In genomic region chr16:77132051-77132618, GRCh38 we compare ENCODE assay signal across 35 cellular contexts. TPM values are rescaled to one million over a fixed set of nuclear protein-coding genes. Genes with fewer than 3 reads are reported as not detected.
DNase-seq lines count a peak whose midpoint lies in the region; ATAC-seq, FAIRE-seq and TF ChIP-seq lines count a peak whose summit lies in the region.
"Had no signal": no experiment of that assay in that cellular context is flagged by ENCODE, and none has a peak within 500 bp of the region (broad histone marks: within the 10 kb centered on the region; RNA-seq: fewer than 3 reads in every experiment).

No MANE protein-coding gene starts in this region.

- H3K9me3 ChIP-seq in HepG2 (ENCODE audit: low read length): no peaks in the 10 kb centered on the region
- H3K9me3 ChIP-seq in right lobe of liver: peaks cover 0 to 3% (median 0%) of the 10 kb centered on the region in 4 donors
- no peaks in the 10 kb centered on the region for H3K9me3 ChIP-seq in K562 (replicated peaks; ENCODE audit: control insufficient read depth, insufficient read depth, low read depth, low read length)
- H3K9me3 ChIP-seq in PC-3 (ENCODE audit: low read length): no peaks in the 10 kb centered on the region
- H3K9me3 ChIP-seq: A549, BE2C, BLaER1 had no signal

- no peaks in the 10 kb centered on the region for H4K20me1 ChIP-seq in HepG2 (ENCODE audit: insufficient read depth, low read length)
- no peaks in the 10 kb centered on the region for H4K20me1 ChIP-seq in K562 (replicated peaks; ENCODE audit: control insufficient read depth, insufficient read depth, low read length)
- H4K20me1 ChIP-seq in PC-3 (ENCODE audit: low read length): no peaks in the 10 kb centered on the region
- H4K20me1 ChIP-seq: BLaER1; BLaER1 treated with 17β-estradiol and CSF1 and Interleukin-3, amounts not matched to agents 10 nM and 100 nM had no signal

- WGBS in HepG2 (ENCODE audit: low lambda C conversion rate): under 1% methylated on average over 3 of the region's 3 CpGs
- WGBS in right lobe of liver (ENCODE audit: insufficient coverage, low coverage, low lambda C conversion rate, missing lambda C conversion rate): 51% methylated on average over 2 of the region's 3 CpGs
- 3% methylated on average over 2 of the region's 3 CpGs for WGBS in K562 (ENCODE audit: insufficient coverage, low coverage, missing lambda C conversion rate)

- H3K4me1 ChIP-seq in HepG2 (ENCODE audit: insufficient read depth, low read length): no peaks in the 10 kb centered on the region
- no peaks in the 10 kb centered on the region for H3K4me1 ChIP-seq in right lobe of liver
- H3K4me1 ChIP-seq in K562 (replicated peaks in 1 of 2; ENCODE audit: control insufficient read depth in 2 of 2, insufficient read depth in 2 of 2, low read length in 2 of 2): no peaks in the 10 kb centered on the region
- H3K4me1 ChIP-seq in PC-3 (ENCODE audit: insufficient read depth, low read length): no peaks in the 10 kb centered on the region
- H3K4me1 ChIP-seq: A549; BLaER1; BLaER1 treated with 17β-estradiol and CSF1 and Interleukin-3, amounts not matched to agents 10 nM and 100 nM; Caco-2 had no signal

- TF ChIP-seq EP300 in HepG2 (IDR thresholded peaks at IDR 0.05; ENCODE audit: low read depth in 2 of 2, low read length in 2 of 2): no peak
- no peak for TF ChIP-seq EP300 in HepG2 (CRISPR knock-in tag; IDR thresholded peaks at IDR 0.05; ENCODE audit: borderline replicate concordance)
- TF ChIP-seq EP300 in K562 (IDR thresholded peaks at IDR 0.05; ENCODE audit: low read length): no peak

- H2AFZ ChIP-seq in HepG2 (ENCODE audit: low read length): no peak overlapping the region
- no peak overlapping the region for H2AFZ ChIP-seq in K562 (ENCODE audit: low read depth, low read length)
- H2AFZ ChIP-seq in PC-3 (ENCODE audit: low read length): no peak overlapping the region

- H3K9me2 ChIP-seq in PC-3 (replicated peaks; ENCODE audit: low read length): no peaks in the 10 kb centered on the region

- H3F3A ChIP-seq in PC-3 (ENCODE audit: low read length, unreplicated experiment): no peaks in the 10 kb centered on the region

- H3K27me3 ChIP-seq in HepG2 (ENCODE audit: control insufficient read depth in 1 of 2, insufficient read depth in 2 of 2, low read length in 2 of 2) (no peaks in the 10 kb centered on the region), right lobe of liver (no peaks in the 10 kb centered on the region), K562 (ENCODE audit: control insufficient read depth in 2 of 2, insufficient read depth in 2 of 2, low read length in 2 of 2) (no peaks in the 10 kb centered on the region), PC-3 (ENCODE audit: low read length) (peaks cover 4% of the 10 kb centered on the region; the same call in 1 of the 2 replicates)
- H3K27me3 ChIP-seq: BE2C; BLaER1; BLaER1 treated with 17β-estradiol and CSF1 and Interleukin-3, amounts not matched to agents 10 nM and 100 nM had no signal

- no peaks in the 10 kb centered on the region for H3K36me3 ChIP-seq in HepG2 (replicated peaks in 1 of 2; ENCODE audit: control insufficient read depth in 1 of 2, insufficient read depth in 2 of 2, low read length in 2 of 2)
- H3K36me3 ChIP-seq in right lobe of liver: no peaks in the 10 kb centered on the region
- H3K36me3 ChIP-seq in K562 (ENCODE audit: control insufficient read depth, insufficient read depth, low read length): no peaks in the 10 kb centered on the region
- no peaks in the 10 kb centered on the region for H3K36me3 ChIP-seq in PC-3 (ENCODE audit: low read depth, low read length)
- H3K36me3 ChIP-seq: BE2C; BLaER1; BLaER1 treated with 17β-estradiol and CSF1 and Interleukin-3, amounts not matched to agents 10 nM and 100 nM had no signal

- H3K27ac ChIP-seq in HepG2 (ENCODE audit: extremely low read length, insufficient read depth, low read length): no peak overlapping the region
- H3K27ac ChIP-seq in right lobe of liver: no peak overlapping the region
- H3K27ac ChIP-seq in K562 (ENCODE audit: extremely low read depth, low read depth, low read length): no peak overlapping the region
- no peak overlapping the region for H3K27ac ChIP-seq in PC-3 (ENCODE audit: low read length)
- H3K27ac ChIP-seq: 22Rv1; A549; BLaER1; BLaER1 treated with 17β-estradiol and CSF1 and Interleukin-3, amounts not matched to agents 10 nM and 100 nM; C4-2B had no signal

- H3K79me2 ChIP-seq in HepG2 (ENCODE audit: insufficient read depth, low read length) (no peaks in the 10 kb centered on the region), K562 (ENCODE audit: control insufficient read depth, insufficient read depth, low read length) (no peaks in the 10 kb centered on the region), PC-3 (ENCODE audit: low read length) (no peaks in the 10 kb centered on the region)

- no peak overlapping the region for H3K4me3 ChIP-seq in HepG2 (replicated peaks in 1 of 3; ENCODE audit: insufficient read depth in 1 of 3, low read depth in 2 of 3, low read length in 3 of 3)
- H3K4me3 ChIP-seq in right lobe of liver: no peak overlapping the region
- H3K4me3 ChIP-seq in K562: no peak overlapping the region
- no peak overlapping the region for H3K4me3 ChIP-seq in PC-3 (ENCODE audit: low read length)
- H3K4me3 ChIP-seq: A549; BLaER1; BLaER1 treated with 17β-estradiol and CSF1 and Interleukin-3, amounts not matched to agents 10 nM and 100 nM had no signal

- ATAC-seq in HepG2: no peak
- ATAC-seq in right lobe of liver: no peak
- no peak for ATAC-seq in K562
- ATAC-seq in PC-3: no peak
- ATAC-seq: A549; CD8-positive, alpha-beta T cell had no signal

- H3K9ac ChIP-seq in HepG2 (ENCODE audit: insufficient read depth, low read depth, low read length): no peak overlapping the region
- H3K9ac ChIP-seq in K562 (ENCODE audit: insufficient read depth in 1 of 2, low read depth in 2 of 2, low read length in 2 of 2): no peak overlapping the region
- H3K9ac ChIP-seq in PC-3 (ENCODE audit: low read length): no peak overlapping the region
- H3K9ac ChIP-seq: BLaER1; BLaER1 treated with 17β-estradiol and CSF1 and Interleukin-3, amounts not matched to agents 10 nM and 100 nM had no signal

- FAIRE-seq in HepG2 (lab: Jason Lieb, UNC): no peak
- no peak for FAIRE-seq in K562 (lab: Jason Lieb, UNC)
- FAIRE-seq: A204.1, A549, D721Med had no signal

- in situ Hi-C loops in HepG2 (cut with HindIII; ENCODE audit: extremely low pct_ligation_motif_present, low pct_unique_long_range_greater_than_20kb): no loop called here
- in situ Hi-C loops in K562 (cut with MboI): no loop called here

- POLR2A ChIA-PET in HepG2 (lab: Yijun Ruan, JAX): no interaction called here
- POLR2A ChIA-PET in K562 (lab: Yijun Ruan, JAX): no interaction called here
- POLR2A ChIA-PET in PC-3 (lab: Charles Lee; ENCODE audit: unreplicated experiment): no interaction called here

- H3K4me2 ChIP-seq in HepG2 (ENCODE audit: low read depth, low read length) (no peak overlapping the region), K562 (ENCODE audit: insufficient read depth, low read length) (no peak overlapping the region), PC-3 (ENCODE audit: low read length) (no peak overlapping the region)
- H3K4me2 ChIP-seq: A549; BLaER1; BLaER1 treated with 17β-estradiol and CSF1 and Interleukin-3, amounts not matched to agents 10 nM and 100 nM had no signal

- BruUV-seq in HepG2 (replicated peaks; lab: Mats Ljungman, UMichigan) (no TSS peak), K562 (replicated peaks; lab: Mats Ljungman, UMichigan) (no TSS peak), PC-3 (replicated peaks; lab: Mats Ljungman, UMichigan) (no TSS peak)

- CTCF ChIA-PET in HepG2 (lab: Yijun Ruan, JAX; ENCODE audit: low intra/inter-chr PET ratio, low total read pairs): no interaction called here
- CTCF ChIA-PET in K562 (lab: Yijun Ruan, JAX; ENCODE audit: low intra/inter-chr PET ratio): no interaction called here
- CTCF ChIA-PET in PC-3 (lab: Charles Lee): no interaction called here

- intact Hi-C loops in HepG2 (cut with micrococcal nuclease; ENCODE audit: unreplicated experiment): no loop called here
- intact Hi-C loops in right lobe of liver (cut with DNase I): no loop called here
- intact Hi-C loops in K562 (cut with micrococcal nuclease): no loop called here
- intact Hi-C loops in PC-3 (cut with micrococcal nuclease): no loop called here

- H3K9me1 ChIP-seq in K562 (ENCODE audit: control insufficient read depth, insufficient read depth, low read length): no peaks in the 10 kb centered on the region

- TF ChIP-seq POLR2A in HepG2 (IDR thresholded peaks at IDR 0.05; ENCODE audit: insufficient read depth in 1 of 2, low read depth in 2 of 2, low read length in 2 of 2) (no peak), right lobe of liver (IDR thresholded peaks at IDR 0.05) (no peak), K562 (conservative IDR thresholded peaks at IDR 0.05) (no peak)

- TF ChIP-seq RAD21 in HepG2 (CRISPR knock-in tag; IDR thresholded peaks at IDR 0.05): no peak
- no peak for TF ChIP-seq RAD21 in K562 (CRISPR knock-in tag; conservative IDR thresholded peaks at IDR 0.05 in 1 of 2, IDR thresholded peaks at IDR 0.05 in 1 of 2)

- DNase-seq in HepG2 (ENCODE audit: low spot score): no peak
- DNase-seq in right lobe of liver: no peak
- DNase-seq in HuH-7 (ENCODE audit: low spot score): peak; percentile 15
- peak; percentile 45 for DNase-seq in SK-N-DZ (ENCODE audit: low spot score)
- DNase-seq in K562 (ENCODE audit: extremely low read depth in 1 of 4, low spot score in 3 of 4): no peak
- DNase-seq in AG08396 (ENCODE audit: low spot score): no peak
- no peak for DNase-seq in activated T-cell treated with anti-CD3 and anti-CD28 coated beads, Interleukin-2, amount 50 U/mL, for 1 hour
- no peak for DNase-seq in PC-3
- DNase-seq: 8988T; ACHN; AML-193; BE2C; C1 segment of cervical spinal cord; Caco-2; Calu3; CD4-positive, alpha-beta memory T cell; CD4-positive, alpha-beta T cell; CD4-positive, CD25-positive, alpha-beta regulatory T cell; CD8-positive, alpha-beta memory T cell; CD8-positive, alpha-beta T cell; COR-L47; DMS 273 treated with DMSO at 0.1 percent for 48 hours; DMS153; DMS53; DMS79; DMS79 treated with DMSO at 0.1 percent for 48 hours; DND-41; EL had no signal

- TF ChIP-seq CTCF in HepG2 (CRISPR knock-in tag; IDR thresholded peaks at IDR 0.05) (no peak), right lobe of liver (IDR thresholded peaks at IDR 0.05) (no peak), K562 (IDR thresholded peaks at IDR 0.05 in 2 of 3, conservative IDR thresholded peaks at IDR 0.05 in 1 of 3; ENCODE audit: insufficient read depth in 2 of 3, low read depth in 1 of 3, low read length in 3 of 3) (no peak), PC-3 (conservative IDR thresholded peaks at IDR 0.05; ENCODE audit: low read depth, low read length) (no peak)

RNA-seq across cellular contexts. Expression of gene MON1B, which starts 58.9 kb away (rescaled TPM):
- 13.8 and 15.6 TPM in 2 replicates for total RNA-seq in HepG2 (2016; rRNA removed; fragmentation: Illumina TruSeq; extraction: Trizol)
- 1.8 and 2.0 TPM in 2 replicates for total RNA-seq in HepG2 (2016; cell fraction: cytosol; rRNA removed; fragmentation: Illumina TruSeq; extraction: Trizol; ENCODE audit: low read depth)
- total RNA-seq in HepG2 (2016; cell fraction: insoluble cytoplasmic fraction; rRNA removed; fragmentation: Illumina TruSeq; extraction: Trizol): 11.5 and 16.2 TPM in 2 replicates
- 5.9 and 6.3 TPM in 2 replicates for total RNA-seq in HepG2 (2016; cell fraction: membrane; rRNA removed; fragmentation: Illumina TruSeq; extraction: Trizol)
- total RNA-seq in HepG2 (2016; cell fraction: nucleus; rRNA removed; fragmentation: Illumina TruSeq; extraction: Trizol): 13.9 and 18.2 TPM in 2 replicates
- 13.4 and 15.5 TPM in 2 replicates for polyA plus RNA-seq in HepG2 (2011; rRNA removed)
- polyA plus RNA-seq in HepG2 (2011; cell fraction: cytosol; rRNA removed): 11.1 and 13.9 TPM in 2 replicates
- 54.1 and 62.7 TPM in 2 replicates for polyA plus RNA-seq in HepG2 (2011; cell fraction: nucleus; rRNA removed)
- 12.2 and 15.6 TPM in 2 replicates for polyA plus RNA-seq in HepG2 (2012)
- polyA plus RNA-seq in HepG2 (2016; cell fraction: cytosol; fragmentation: Illumina TruSeq; extraction: Trizol; ENCODE audit: low read depth): 1.2 and 1.4 TPM in 2 replicates
- 14.6 and 21.8 TPM in 2 replicates for polyA plus RNA-seq in HepG2 (2016; cell fraction: insoluble cytoplasmic fraction; fragmentation: Illumina TruSeq; extraction: Trizol; ENCODE audit: low read depth)
- 5.9 and 6.0 TPM in 2 replicates for polyA plus RNA-seq in HepG2 (2016; cell fraction: membrane; fragmentation: Illumina TruSeq; extraction: Trizol; ENCODE audit: low read depth)
- 42.3 and 49.3 TPM in 2 replicates for polyA plus RNA-seq in HepG2 (2016; cell fraction: nucleus; fragmentation: Illumina TruSeq; extraction: Trizol; ENCODE audit: insufficient read depth, low read depth)
- 23.3 and 35.2 TPM in 2 replicates for polyA minus RNA-seq in HepG2 (2011; rRNA and poly(A)+ RNA removed; ENCODE audit: low replicate concordance)
- 12.0 and 12.8 TPM in 2 replicates for polyA minus RNA-seq in HepG2 (2011; cell fraction: cytosol; rRNA and poly(A)+ RNA removed)
- 15.9 and 18.8 TPM in 2 replicates for polyA minus RNA-seq in HepG2 (2011; cell fraction: nucleus; rRNA and poly(A)+ RNA removed)
- 10 to 100 TPM; 16.6 to 30.1 (median 27.3) TPM for total RNA-seq in right lobe of liver
- 10.5 and 17.7 TPM in 2 replicates for polyA plus RNA-seq in SK-N-DZ (2014; cell fraction: cytosol; rRNA removed)
- 21.5 and 28.3 TPM in 2 replicates for polyA plus RNA-seq in SK-N-DZ (2014; cell fraction: nucleus; rRNA removed)
- 34.1 and 57.3 TPM in 2 replicates for total RNA-seq in K562 (2011; cell fraction: chromatin; rRNA removed; ENCODE audit: low replicate concordance)
- 30.7 and 34.0 TPM in 2 replicates for total RNA-seq in K562 (2011; cell fraction: nucleolus; rRNA removed)
- 39.2 and 48.4 TPM in 2 replicates for total RNA-seq in K562 (2011; cell fraction: nucleoplasm; rRNA removed)
- 13.4 and 18.7 TPM in 2 replicates for total RNA-seq in K562 (2014; rRNA removed)
- 6.7 and 7.3 TPM in 2 replicates for total RNA-seq in K562 (2014; rRNA removed; fragmentation: Illumina TruSeq; extraction: Trizol)
- total RNA-seq in K562 (2015; rRNA removed; fragmentation: Illumina TruSeq; extraction: Trizol): 7.8 TPM in 2 replicates
- 53.8 and 66.0 TPM in 2 replicates for total RNA-seq in K562 (2021)
- 12.6 and 16.4 TPM in 2 replicates for polyA plus RNA-seq in K562 (2011; rRNA removed)
- polyA plus RNA-seq in K562 (2011; cell fraction: cytosol; rRNA removed): 15.9 and 30.6 TPM in 2 replicates
- 69.5 and 88.7 TPM in 2 replicates for polyA plus RNA-seq in K562 (2011; cell fraction: nucleus; rRNA removed)
- 19.9 and 41.0 TPM in 2 replicates for polyA plus RNA-seq in K562 (2012)
- polyA plus RNA-seq in K562 (2014; fragmentation: Illumina TruSeq; extraction: Trizol): 24.5 and 33.4 TPM in 2 replicates
- polyA plus RNA-seq in K562 (2014; fragmentation: Nextera tagmentation; extraction: Ambion mirVana): 1 to 10 TPM; 5.0 to 5.4 TPM
- polyA plus RNA-seq in K562 (2014; rRNA removed): 25.8 and 32.2 TPM in 2 replicates
- 6.8 and 9.5 TPM in 2 replicates for polyA minus RNA-seq in K562 (2011; rRNA and poly(A)+ RNA removed)
- 13.3 and 14.4 TPM in 2 replicates for polyA minus RNA-seq in K562 (2011; cell fraction: cytosol; rRNA and poly(A)+ RNA removed)
- polyA minus RNA-seq in K562 (2011; cell fraction: nucleus; rRNA and poly(A)+ RNA removed): 16.4 and 17.6 TPM in 2 replicates
- 12.7 and 15.0 TPM in 2 replicates for total RNA-seq in PC-3 (2014; rRNA removed)

Comparison
In these comparisons a context has a peak if more than half of its experiments do, and no peak if none do; other contexts are left out.
1. DNase-seq: peak in HuH-7 (single experiment) and SK-N-DZ (single experiment); none in HepG2 (single experiment), right lobe of liver (0 of 3), K562 (0 of 4), AG08396 (single experiment), activated T-cell treated with anti-CD3 and anti-CD28 coated beads, Interleukin-2, amount 50 U/mL, for 1 hour (single experiment) and PC-3 (single experiment).
2. Of the 241 proteins assayed by ChIP-seq in both HepG2 and K562: peak only in HepG2: PCBP1; only in K562: PCBP2; in both: HNRNPK; in neither: 238.